In genomic region chr13:46982856-46983582, GRCh38 we compare ENCODE assay signal across 8 cellular contexts.
A peak's percentile ranks its signal among the peaks of the same experiment; 100 is the strongest.
DNase-seq lines count a peak whose midpoint lies in the region; ATAC-seq and FAIRE-seq lines count a peak whose summit lies in the region.

No MANE protein-coding gene starts in this region.

- no peak overlapping the region for H2AFZ ChIP-seq in trophoblast cell (ENCODE audit: insufficient read depth, low read length, poor library complexity)

- H3K4me3 ChIP-seq in small intestine (ENCODE audit: low read depth in 1 of 2, low read length in 2 of 2): no peak overlapping the region
- H3K4me3 ChIP-seq in trophoblast cell (ENCODE audit: low read depth, low read length): no peak overlapping the region

- no peaks in the 10 kb centered on the region for H3K79me2 ChIP-seq in trophoblast cell (ENCODE audit: control insufficient read depth, insufficient read depth, low read length, poor library complexity)

- no peak overlapping the region for H3K9ac ChIP-seq in trophoblast cell (ENCODE audit: low read length)

- 45 to 61% (median 46%) methylated on average over 3 of the region's 3 CpGs for WGBS in small intestine, 3 donors
- no CpG with 5 or more reads among the region's 3 CpGs for WGBS in trophoblast cell (ENCODE audit: extremely low coverage, insufficient coverage, insufficient read length)

- H3K18ac ChIP-seq in trophoblast cell (ENCODE audit: low read length): no peak overlapping the region

- H4K8ac ChIP-seq in trophoblast cell (ENCODE audit: low read depth, low read length): no peak overlapping the region

- ATAC-seq in GM18517 (IDR thresholded peaks at IDR 0.05; ENCODE audit: unreplicated experiment) (peak; percentile 96), GM21528 (IDR thresholded peaks at IDR 0.05; ENCODE audit: low FRiP score, unreplicated experiment) (peak; percentile 92), HG03457 (IDR thresholded peaks at IDR 0.05; ENCODE audit: unreplicated experiment) (peak; percentile 88), esophagus mucosa (peak; percentile 44)

- H3K4me2 ChIP-seq in trophoblast cell (ENCODE audit: low read length): no peak overlapping the region

- H3K4me1 ChIP-seq in small intestine (ENCODE audit: control insufficient read depth in 2 of 2, insufficient read depth in 1 of 2, low read depth in 1 of 2, low read length in 1 of 2) (no peaks in the 10 kb centered on the region), trophoblast cell (ENCODE audit: control insufficient read depth in 1 of 2, insufficient read depth in 2 of 2, low read length in 2 of 2) (no peaks in the 10 kb centered on the region)

- H4K12ac ChIP-seq in trophoblast cell (ENCODE audit: low read depth, low read length): no peak overlapping the region

- no peak overlapping the region for H2BK5ac ChIP-seq in trophoblast cell (ENCODE audit: low read depth, low read length, poor library complexity)

- no peaks in the 10 kb centered on the region for H3K79me1 ChIP-seq in trophoblast cell (ENCODE audit: low read length)

- H3K27me3 ChIP-seq in small intestine (ENCODE audit: control insufficient read depth in 2 of 2, insufficient read depth in 2 of 2, low read length in 2 of 2) (no peaks in the 10 kb centered on the region), trophoblast cell (ENCODE audit: insufficient read depth, low read length) (no peaks in the 10 kb centered on the region)

- DNase-seq in small intestine: no peak
- DNase-seq in trophoblast cell: no peak
- no peak for DNase-seq in kidney tubule cell (ENCODE audit: low spot score)
- DNase-seq in activated effector memory CD4-positive, alpha-beta T cell treated with Interleukin-2 at 50 U/mL for 16 hours: no peak

- no peak overlapping the region for H3K23ac ChIP-seq in trophoblast cell (ENCODE audit: low read length)

- H2AK5ac ChIP-seq in trophoblast cell (ENCODE audit: low read length): no peak overlapping the region

- H3K27ac ChIP-seq in small intestine (ENCODE audit: low read depth in 1 of 2, low read length in 1 of 2) (no peak overlapping the region), trophoblast cell (ENCODE audit: low read depth, low read length) (no peak overlapping the region)

- no peak overlapping the region for H2BK12ac ChIP-seq in trophoblast cell (ENCODE audit: low read length)

- no peak overlapping the region for H3K4ac ChIP-seq in trophoblast cell (ENCODE audit: low read depth, low read length)

- H3K9me3 ChIP-seq in small intestine (ENCODE audit: control insufficient read depth, low read depth): no peaks in the 10 kb centered on the region
- H3K9me3 ChIP-seq in trophoblast cell (ENCODE audit: insufficient read depth, low read depth, low read length): no peaks in the 10 kb centered on the region

- H3K36me3 ChIP-seq in small intestine (ENCODE audit: control insufficient read depth in 2 of 2, insufficient read depth in 2 of 2, low read length in 2 of 2) (no peaks in the 10 kb centered on the region), trophoblast cell (ENCODE audit: control insufficient read depth in 1 of 2, insufficient read depth in 2 of 2, low read length in 2 of 2) (no peaks in the 10 kb centered on the region)

- H2BK120ac ChIP-seq in trophoblast cell (ENCODE audit: insufficient read depth, low read length, poor library complexity): no peak overlapping the region

- no peak overlapping the region for H4K91ac ChIP-seq in trophoblast cell (ENCODE audit: low read depth, low read length)

- FAIRE-seq in small intestine (lab: Jason Lieb, UNC): no peak

- no peak overlapping the region for H3K14ac ChIP-seq in trophoblast cell (ENCODE audit: low read length)

Comparison
In these comparisons a context has a peak if more than half of its experiments do, and no peak if none do; other contexts are left out.
1. ATAC-seq: peak in every context shown above with its lines; median percentile 96 in GM18517; 92 in GM21528; 88 in HG03457; 44 in esophagus mucosa.